ENCODE assay signal across 22 cellular contexts in the genomic region with DNA sequence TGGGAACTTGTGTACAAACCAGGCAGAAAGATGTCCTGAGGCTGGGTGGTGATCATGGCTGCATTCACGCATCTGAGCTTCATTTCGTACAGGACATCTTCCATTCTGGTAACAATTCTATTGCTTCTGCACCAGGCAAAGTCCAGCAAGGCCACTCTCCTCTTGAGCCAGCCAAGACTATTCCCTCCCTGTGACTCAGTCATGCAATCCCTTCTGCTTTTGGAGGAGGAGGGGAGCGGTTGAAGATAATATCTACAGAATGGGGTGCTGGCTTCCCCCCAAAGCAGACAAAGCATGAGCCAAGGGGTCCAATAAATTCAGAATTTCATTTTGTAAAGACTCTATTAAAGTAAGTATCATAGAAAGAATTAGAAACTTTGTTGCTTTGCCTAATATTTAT.
DNase-seq lines count a peak whose midpoint lies in the region; ATAC-seq and TF ChIP-seq lines count a peak whose summit lies in the region.
"Had no signal": no experiment of that assay in that cellular context is flagged by ENCODE, and none has a peak within 500 bp of the region (broad histone marks: within the 10 kb centered on the region; RNA-seq: fewer than 3 reads in every experiment).

No MANE protein-coding gene starts in this region.

- no peak for TF ChIP-seq CTCF in esophagus muscularis mucosa (IDR thresholded peaks at IDR 0.05)
- no peak for TF ChIP-seq CTCF in vagina (IDR thresholded peaks at IDR 0.05)

- peak; percentile 79 for DNase-seq in esophagus muscularis mucosa (ENCODE audit: extremely low spot score)
- DNase-seq in sciatic nerve (ENCODE audit: low spot score) = no peak
- no peak for DNase-seq in mesenteric fat pad (ENCODE audit: low spot score)
- DNase-seq in vagina (ENCODE audit: extremely low spot score in 2 of 2) = no peak
- DNase-seq in kidney glomerular epithelial cell (lab: John Stamatoyannopoulos, UW) = no peak
- DNase-seq: ACHN; AML-193; C1 segment of cervical spinal cord; CD8-positive, alpha-beta T cell; DND-41; GM23248; KG1; NCI-H1436 treated with DMSO at 0.1 percent for 48 hours; NCI-H2029; NCI-H226; NCI-H524; NCI-H774 had no signal

- peak overlapping the region; percentile 27 for H3K27ac ChIP-seq in angular gyrus (ENCODE audit: low read depth, low read length)
- no peak overlapping the region for H3K27ac ChIP-seq in esophagus muscularis mucosa (replicated peaks in 1 of 4)
- no peak overlapping the region for H3K27ac ChIP-seq in vagina
- H3K27ac ChIP-seq: GM23248, SJSA1 had no signal

- H3K36me3 ChIP-seq in esophagus muscularis mucosa = no peaks in the 10 kb centered on the region
- no peaks in the 10 kb centered on the region for H3K36me3 ChIP-seq in vagina
- H3K36me3 ChIP-seq: HAP-1, SJSA1 had no signal

- H3K4me3 ChIP-seq in esophagus muscularis mucosa = no peak overlapping the region
- no peak overlapping the region for H3K4me3 ChIP-seq in vagina
- H3K4me3 ChIP-seq: GM23248, HAP-1, SJSA1 had no signal

- H3K9me3 ChIP-seq in esophagus muscularis mucosa = no peaks in the 10 kb centered on the region
- no peaks in the 10 kb centered on the region for H3K9me3 ChIP-seq in vagina
- H3K9me3 ChIP-seq: HAP-1, SJSA1 had no signal

- no peak for TF ChIP-seq EP300 in esophagus muscularis mucosa (IDR thresholded peaks at IDR 0.05)

- intact Hi-C loops in esophagus muscularis mucosa (cut with DNase I) = no loop called here
- intact Hi-C loops in sciatic nerve (cut with DNase I) = no loop called here
- intact Hi-C loops in vagina (cut with DNase I) = no loop called here

- WGBS in esophagus muscularis mucosa = 65% methylated on average over 3 of the region's 3 CpGs

- peaks cover 0 to 24% (median 18%) of the 10 kb centered on the region in 4 donors for H3K4me1 ChIP-seq in esophagus muscularis mucosa
- H3K4me1 ChIP-seq in vagina = peaks cover 18% of the 10 kb centered on the region
- H3K4me1 ChIP-seq: SJSA1 had no signal

- TF ChIP-seq POLR2A in esophagus muscularis mucosa (IDR thresholded peaks at IDR 0.05; ENCODE audit: low read depth) (no peak), vagina (IDR thresholded peaks at IDR 0.05) (no peak)

- ATAC-seq in sciatic nerve (peak; percentile 43), GM19463 (IDR thresholded peaks at IDR 0.05; ENCODE audit: unreplicated experiment) (no peak)
- ATAC-seq: CD8-positive, alpha-beta T cell; HepG2 had no signal

- H3K27me3 ChIP-seq in esophagus muscularis mucosa = no peaks in the 10 kb centered on the region
- H3K27me3 ChIP-seq in vagina = no peaks in the 10 kb centered on the region
- H3K27me3 ChIP-seq: SJSA1 had no signal
